Comparison of ENCODE assay signal across 11 cellular contexts in the genomic region with DNA sequence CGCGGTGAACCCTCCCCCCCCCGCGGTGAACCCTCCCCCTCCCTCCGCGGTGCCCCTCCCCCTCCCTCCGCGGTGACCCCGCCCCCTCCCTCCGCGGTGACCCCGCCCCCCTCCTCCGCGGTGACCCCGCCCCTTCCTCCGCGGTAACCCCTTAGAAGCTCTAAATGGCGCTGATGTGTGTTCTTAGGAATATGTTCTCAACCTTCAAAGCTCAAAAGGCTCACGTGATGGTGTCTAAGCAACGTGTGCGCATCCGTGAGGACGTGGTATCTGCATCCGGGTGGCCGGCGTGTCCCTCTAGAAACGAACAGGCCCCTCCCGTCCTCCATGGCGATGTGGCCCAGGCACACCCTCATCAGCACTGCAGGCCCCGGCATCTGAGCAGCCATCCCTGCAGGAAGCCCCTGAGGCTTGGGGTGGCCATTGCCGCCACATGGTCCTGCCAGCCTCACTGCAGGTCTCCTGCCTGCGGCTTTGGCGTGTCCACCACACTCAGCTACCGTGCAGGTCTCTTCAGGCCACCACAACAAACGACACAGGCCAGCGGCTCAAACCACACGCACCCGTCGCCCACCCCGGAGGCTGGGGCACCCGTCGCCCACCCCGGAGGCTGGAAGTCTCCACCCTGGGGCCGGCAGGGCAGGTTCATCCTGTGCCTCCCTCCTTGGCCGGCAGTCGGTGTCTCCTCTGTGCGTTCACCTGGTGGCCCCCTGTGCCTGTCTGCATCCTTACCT. TPM values are rescaled to one million over a fixed set of nuclear protein-coding genes. Genes with fewer than 3 reads are reported as not detected.
DNase-seq lines count a peak whose midpoint lies in the region; ATAC-seq and TF ChIP-seq lines count a peak whose summit lies in the region.
"Had no signal": no experiment of that assay in that cellular context is flagged by ENCODE, and none has a peak within 500 bp of the region (broad histone marks: within the 10 kb centered on the region; RNA-seq: fewer than 3 reads in every experiment).

No MANE protein-coding gene starts in this region.

- no peaks in the 10 kb centered on the region for H3K36me3 ChIP-seq in naive thymus-derived CD4-positive, alpha-beta T cell (ENCODE audit: control insufficient read depth in 2 of 3, insufficient read depth in 3 of 3, low read length in 3 of 3)
- no peaks in the 10 kb centered on the region for H3K36me3 ChIP-seq in A673 (ENCODE audit: insufficient read depth, low read length, poor library complexity, severe bottlenecking)

- peak overlapping the region; percentile 84 for H3K27ac Mint-ChIP-seq in activated T-cell treated with anti-CD3 and anti-CD28 coated beads, Interleukin-2, amount 50 U/mL, for 24 hours
- H3K27ac Mint-ChIP-seq in naive thymus-derived CD4-positive, alpha-beta T cell: peak overlapping the region in 8 of 9 donors; percentile 61 to 93 (median 86)

- no peaks in the 10 kb centered on the region for H3K36me3 Mint-ChIP-seq in activated T-cell treated with anti-CD3 and anti-CD28 coated beads, Interleukin-2, amount 50 U/mL, for 24 hours (ENCODE audit: low read depth)
- peaks cover 0 to 2% (median 0%) of the 10 kb centered on the region in 5 donors for H3K36me3 Mint-ChIP-seq in naive thymus-derived CD4-positive, alpha-beta T cell

- peaks cover 11 to 26% of the 10 kb centered on the region in 2 donors for H3K4me1 ChIP-seq in naive thymus-derived CD4-positive, alpha-beta T cell (ENCODE audit: control insufficient read depth in 2 of 2, insufficient read depth in 2 of 2, low read length in 2 of 2)
- no peaks in the 10 kb centered on the region for H3K4me1 ChIP-seq in A673 (ENCODE audit: insufficient read depth, low read length, poor library complexity, severe bottlenecking)

- DNase-seq in NCI-H526 (lab: John Stamatoyannopoulos, UW) (peak; percentile 55 to 59), NCI-H526 treated with DMSO at 0.1 percent for 48 hours (lab: John Stamatoyannopoulos, UW) (no peak), MV-4-11 (lab: John Stamatoyannopoulos, UW) (peak; percentile 41), COLO668 (lab: John Stamatoyannopoulos, UW; ENCODE audit: unreplicated experiment) (no peak), SW 1271 (lab: John Stamatoyannopoulos, UW) (no peak), A673 (ENCODE audit: low spot score) (no peak)
- DNase-seq in activated T-cell treated with anti-CD3 and anti-CD28 coated beads, Interleukin-2, amount 50 U/mL, for 24 hours: no peak
- DNase-seq in naive thymus-derived CD4-positive, alpha-beta T cell: peak in 5 of 9 donors; percentile 42 to 69 (median 46)
- DNase-seq: foreskin melanocyte, mammary epithelial cell, NCI-H2081 treated with DMSO at 0.1 percent for 48 hours had no signal

- peak overlapping the region; percentile 24 for H3K4me3 ChIP-seq in naive thymus-derived CD4-positive, alpha-beta T cell (ENCODE audit: low read length)
- no peak overlapping the region for H3K4me3 ChIP-seq in A673 (ENCODE audit: low read depth, low read length, poor library complexity, severe bottlenecking)

- H3K27me3 ChIP-seq in naive thymus-derived CD4-positive, alpha-beta T cell (ENCODE audit: control insufficient read depth in 2 of 2, insufficient read depth in 2 of 2, low read length in 2 of 2): no peaks in the 10 kb centered on the region
- no peaks in the 10 kb centered on the region for H3K27me3 ChIP-seq in A673 (replicated peaks; ENCODE audit: insufficient read depth, low read depth, low read length, poor library complexity)

- CTCF ChIA-PET in naive thymus-derived CD4-positive, alpha-beta T cell (lab: Charles Lee): no interaction called here
- CTCF ChIA-PET in A673 (lab: Charles Lee): no interaction called here

- H3K27ac ChIP-seq in naive thymus-derived CD4-positive, alpha-beta T cell (ENCODE audit: low read depth, low read length): no peak overlapping the region
- H3K27ac ChIP-seq in A673 (ENCODE audit: low read depth, low read length, poor library complexity, severe bottlenecking): no peak overlapping the region

- POLR2A ChIA-PET in naive thymus-derived CD4-positive, alpha-beta T cell (lab: Charles Lee): interaction anchor here (0.7 to 5.8 kb wide), 3 partner anchors 12 to 29 kb away, joined by 3 to 66 read pairs (median 4); no protein-coding TSS in a partner anchor
- POLR2A ChIA-PET in A673 (lab: Charles Lee; ENCODE audit: low non-redundant PET): no interaction called here

- no peaks in the 10 kb centered on the region for H3K9me3 Mint-ChIP-seq in activated T-cell treated with anti-CD3 and anti-CD28 coated beads, Interleukin-2, amount 50 U/mL, for 24 hours
- peaks cover 0 to 11% (median 0%) of the 10 kb centered on the region in 11 donors for H3K9me3 Mint-ChIP-seq in naive thymus-derived CD4-positive, alpha-beta T cell

- no peaks in the 10 kb centered on the region for H3K9me3 ChIP-seq in naive thymus-derived CD4-positive, alpha-beta T cell (ENCODE audit: control insufficient read depth in 2 of 3, low read length in 3 of 3)
- H3K9me3 ChIP-seq in A673 (ENCODE audit: low read depth, low read length, poor library complexity, severe bottlenecking): no peaks in the 10 kb centered on the region

- no peaks in the 10 kb centered on the region for H3K27me3 Mint-ChIP-seq in activated T-cell treated with anti-CD3 and anti-CD28 coated beads, Interleukin-2, amount 50 U/mL, for 24 hours
- peaks cover 0 to 12% (median 0%) of the 10 kb centered on the region in 5 donors for H3K27me3 Mint-ChIP-seq in naive thymus-derived CD4-positive, alpha-beta T cell

- BruUV-seq in A673 (replicated peaks; lab: Mats Ljungman, UMichigan): no TSS peak

- H3K4me3 Mint-ChIP-seq in activated T-cell treated with anti-CD3 and anti-CD28 coated beads, Interleukin-2, amount 50 U/mL, for 24 hours: no peak overlapping the region
- peak overlapping the region; percentile 44 to 77 (median 70) for H3K4me3 Mint-ChIP-seq in naive thymus-derived CD4-positive, alpha-beta T cell

- intact Hi-C loops in naive thymus-derived CD4-positive, alpha-beta T cell (cut with micrococcal nuclease): loop anchor here in 1 of 2 donors (5.0 kb wide), 1 partner anchor 47 kb away; no protein-coding TSS in a partner anchor
- intact Hi-C loops in A673 (cut with micrococcal nuclease; ENCODE audit: unreplicated experiment): no loop called here

- H3K4me1 Mint-ChIP-seq in activated T-cell treated with anti-CD3 and anti-CD28 coated beads, Interleukin-2, amount 50 U/mL, for 24 hours (ENCODE audit: low read depth): peaks cover 34% of the 10 kb centered on the region
- H3K4me1 Mint-ChIP-seq in naive thymus-derived CD4-positive, alpha-beta T cell: peaks cover 29 to 54% (median 33%) of the 10 kb centered on the region in 7 donors

- ATAC-seq in naive thymus-derived CD4-positive, alpha-beta T cell: peak; percentile 55

- no peak for TF ChIP-seq CTCF in A673 (conservative IDR thresholded peaks at IDR 0.05; ENCODE audit: low read depth, low read length)

RNA-seq across cellular contexts. Expression of gene FBRSL1, which starts 14.5 kb away (rescaled TPM):
- total RNA-seq in naive thymus-derived CD4-positive, alpha-beta T cell: 100 to 1,000 TPM in 2 of 5 experiments, 10 to 100 TPM in 3; 56.3 to 105 (median 93.0) TPM
- polyA plus RNA-seq in naive thymus-derived CD4-positive, alpha-beta T cell: under 1 TPM; 0.77 to 0.92 TPM
- 111 and 130 TPM in 2 replicates for total RNA-seq in A673 (2021)

Comparison
In these comparisons a context has a peak if more than half of its experiments do, and no peak if none do; other contexts are left out.
1. DNase-seq: peak in NCI-H526 (2 of 2), MV-4-11 (single experiment) and naive thymus-derived CD4-positive, alpha-beta T cell (5 of 9); none in NCI-H526 treated with DMSO at 0.1 percent for 48 hours (single experiment), activated T-cell treated with anti-CD3 and anti-CD28 coated beads, Interleukin-2, amount 50 U/mL, for 24 hours (single experiment), COLO668 (single experiment), SW 1271 (0 of 2) and A673 (single experiment).